Comparison of ENCODE assay signal across 15 cellular contexts in genomic region chr22:47586946-47587345, GRCh38.
DNase-seq lines count a peak whose midpoint lies in the region; ATAC-seq, FAIRE-seq and TF ChIP-seq lines count a peak whose summit lies in the region.
"Had no signal": no experiment of that assay in that cellular context is flagged by ENCODE, and none has a peak within 500 bp of the region (broad histone marks: within the 10 kb centered on the region; RNA-seq: fewer than 3 reads in every experiment).

No MANE protein-coding gene starts in this region.

- H3K4me1 ChIP-seq in endodermal cell (ENCODE audit: control insufficient read depth, insufficient read depth, low read length) (no peaks in the 10 kb centered on the region), sigmoid colon (no peaks in the 10 kb centered on the region)
- H3K4me1 ChIP-seq: BLaER1 treated with 17β-estradiol and CSF1 and Interleukin-3, amounts not matched to agents 10 nM and 100 nM had no signal

- DNase-seq in bronchial epithelial cell (ENCODE audit: low read depth) (no peak), endodermal cell (peak; percentile 11), sigmoid colon (peak; percentile 15), type B pancreatic cell (ENCODE audit: extremely low spot score, unreplicated experiment) (peak; percentile 34), NCI-H1417 (lab: John Stamatoyannopoulos, UW) (no peak)
- DNase-seq: Calu3; CD8-positive, alpha-beta T cell; DMS79 treated with DMSO at 0.1 percent for 48 hours; GF-D8; H9 had no signal

- H3K36me3 Mint-ChIP-seq in endodermal cell (ENCODE audit: low read depth) = no peaks in the 10 kb centered on the region
- H3K36me3 Mint-ChIP-seq in type B pancreatic cell = no peaks in the 10 kb centered on the region
- H3K36me3 Mint-ChIP-seq: CD8-positive, alpha-beta T cell had no signal

- WGBS in endodermal cell (ENCODE audit: insufficient coverage in 1 of 2, insufficient read length in 1 of 2), 2 experiments = 20 to 57% methylated on average over 2 to 6 of the region's 6 CpGs
- 56 to 74% methylated on average over 6 of the region's 6 CpGs for WGBS in sigmoid colon, 2 donors

- H3K36me3 ChIP-seq in bronchial epithelial cell (ENCODE audit: control insufficient read depth, insufficient read depth, low read length) (no peaks in the 10 kb centered on the region), endodermal cell (ENCODE audit: control insufficient read depth, insufficient read depth, low read length) (no peaks in the 10 kb centered on the region), sigmoid colon (no peaks in the 10 kb centered on the region)
- H3K36me3 ChIP-seq: BLaER1 treated with 17β-estradiol and CSF1 and Interleukin-3, amounts not matched to agents 10 nM and 100 nM had no signal

- H3K27me3 Mint-ChIP-seq in endodermal cell (ENCODE audit: insufficient read depth) (no peaks in the 10 kb centered on the region), type B pancreatic cell (no peaks in the 10 kb centered on the region)

- H3K9me3 ChIP-seq in endodermal cell (ENCODE audit: control insufficient read depth, low read length) (peaks cover 46% of the 10 kb centered on the region), sigmoid colon (no peaks in the 10 kb centered on the region)

- H3K4me3 ChIP-seq in bronchial epithelial cell (ENCODE audit: low read depth, low read length) = no peak overlapping the region
- no peak overlapping the region for H3K4me3 ChIP-seq in endodermal cell (ENCODE audit: low read length)
- H3K4me3 ChIP-seq in sigmoid colon = no peak overlapping the region
- H3K4me3 ChIP-seq: BLaER1 treated with 17β-estradiol and CSF1 and Interleukin-3, amounts not matched to agents 10 nM and 100 nM had no signal

- no peak for TF ChIP-seq EP300 in sigmoid colon (IDR thresholded peaks at IDR 0.05)

- no peak for ATAC-seq in GM18909 (IDR thresholded peaks at IDR 0.05; ENCODE audit: poor library complexity, unreplicated experiment)
- no peak for ATAC-seq in HG02623 (IDR thresholded peaks at IDR 0.05; ENCODE audit: unreplicated experiment)
- ATAC-seq: CD8-positive, alpha-beta T cell had no signal

- no peaks in the 10 kb centered on the region for H3K4me1 Mint-ChIP-seq in endodermal cell
- H3K4me1 Mint-ChIP-seq in type B pancreatic cell (ENCODE audit: unreplicated experiment) = no peaks in the 10 kb centered on the region
- H3K4me1 Mint-ChIP-seq: B cell, H9 had no signal

- TF ChIP-seq POLR2A in sigmoid colon (IDR thresholded peaks at IDR 0.05) = no peak

- H3K9me3 Mint-ChIP-seq in endodermal cell (peaks cover 87% of the 10 kb centered on the region), type B pancreatic cell (peaks cover 14% of the 10 kb centered on the region)

- TF ChIP-seq CTCF in bronchial epithelial cell (IDR thresholded peaks at IDR 0.05; ENCODE audit: insufficient read depth, low read length, severe bottlenecking) = no peak
- TF ChIP-seq CTCF in endodermal cell (conservative IDR thresholded peaks at IDR 0.05) = no peak
- TF ChIP-seq CTCF in sigmoid colon (IDR thresholded peaks at IDR 0.05) = no peak
- no peak for TF ChIP-seq CTCF in type B pancreatic cell (conservative IDR thresholded peaks at IDR 0.05)

- no peak overlapping the region for H3K27ac Mint-ChIP-seq in endodermal cell
- H3K27ac Mint-ChIP-seq in type B pancreatic cell = no peak overlapping the region
- H3K27ac Mint-ChIP-seq: B cell; CD8-positive, alpha-beta T cell; H9 had no signal

- FAIRE-seq in bronchial epithelial cell (lab: Jason Lieb, UNC) = peak; percentile 36
- FAIRE-seq: H1 had no signal

- H3K27ac ChIP-seq in endodermal cell (ENCODE audit: low read depth, low read length) (no peak overlapping the region), sigmoid colon (no peak overlapping the region)
- H3K27ac ChIP-seq: BLaER1 treated with 17β-estradiol and CSF1 and Interleukin-3, amounts not matched to agents 10 nM and 100 nM had no signal

- H3K9ac ChIP-seq in endodermal cell (ENCODE audit: extremely low read depth, low read length, poor library complexity, severe bottlenecking) = no peak overlapping the region
- H3K9ac ChIP-seq: BLaER1 treated with 17β-estradiol and CSF1 and Interleukin-3, amounts not matched to agents 10 nM and 100 nM had no signal

- H3K4me3 Mint-ChIP-seq in endodermal cell = no peak overlapping the region
- no peak overlapping the region for H3K4me3 Mint-ChIP-seq in type B pancreatic cell
- H3K4me3 Mint-ChIP-seq: B cell; CD8-positive, alpha-beta T cell; H9 had no signal

- intact Hi-C loops in sigmoid colon (cut with DNase I) = loop anchor here (10.0 kb wide), 1 partner anchor 62 kb away; no protein-coding TSS in a partner anchor

- H3K27me3 ChIP-seq in bronchial epithelial cell (ENCODE audit: control insufficient read depth, insufficient read depth, low read length) (no peaks in the 10 kb centered on the region), endodermal cell (ENCODE audit: control insufficient read depth, insufficient read depth, low read length, poor library complexity, severe bottlenecking) (no peaks in the 10 kb centered on the region), sigmoid colon (no peaks in the 10 kb centered on the region)
- H3K27me3 ChIP-seq: BLaER1 treated with 17β-estradiol and CSF1 and Interleukin-3, amounts not matched to agents 10 nM and 100 nM had no signal

Comparison
In these comparisons a context has a peak if more than half of its experiments do, and no peak if none do; other contexts are left out.
1. DNase-seq: peak in endodermal cell (single experiment), sigmoid colon (single experiment) and type B pancreatic cell (single experiment); none in bronchial epithelial cell (single experiment) and NCI-H1417 (0 of 3).